1 cellular context compared by ENCODE assay signal in genomic region chr3:61877359-61877770, GRCh38.
TF ChIP-seq lines count a peak whose summit lies in the region.

No MANE protein-coding gene starts in this region.

TF ChIP-seq in HEK293, 187 proteins besides CTCF, POLR2A, EP300 and RAD21 (continued from another document and continues in another):
- no peak for TF ChIP-seq ZNF701 (tag by site-specific recombination; IDR thresholded peaks at IDR 0.05)
- TF ChIP-seq HOXA7 (CRISPR knock-in tag; IDR thresholded peaks at IDR 0.05; ENCODE audit: borderline replicate concordance), result no peak
- TF ChIP-seq ZBTB21 (tag by site-specific recombination; IDR thresholded peaks at IDR 0.05), result peak; percentile 51; the same call in 1 of the 2 replicates
- TF ChIP-seq ZNF274 (IDR thresholded peaks at IDR 0.05; ENCODE audit: low read length), result no peak
- TF ChIP-seq ZNF274 (tag by site-specific recombination; IDR thresholded peaks at IDR 0.05; ENCODE audit: borderline replicate concordance), result no peak
- no peak for TF ChIP-seq ZNF76 (tag by site-specific recombination; IDR thresholded peaks at IDR 0.05; ENCODE audit: borderline replicate concordance, low read depth)
- no peak for TF ChIP-seq ZNF555 (tag by site-specific recombination; conservative IDR thresholded peaks at IDR 0.05)
- TF ChIP-seq ZNF639 (tag by site-specific recombination; IDR thresholded peaks at IDR 0.05), result peak; percentile 46; the same call in 1 of the 2 replicates
- TF ChIP-seq ZFP41 (tag by site-specific recombination; IDR thresholded peaks at IDR 0.05; ENCODE audit: borderline replicate concordance), result no peak
- no peak for TF ChIP-seq ZNF423 (tag by site-specific recombination; IDR thresholded peaks at IDR 0.05)
- no peak for TF ChIP-seq ZNF654 (tag by site-specific recombination; IDR thresholded peaks at IDR 0.05; ENCODE audit: low read depth)
- TF ChIP-seq ZSCAN23 (tag by site-specific recombination; IDR thresholded peaks at IDR 0.05), result no peak
- no peak; the same call in 1 of the 2 replicates for TF ChIP-seq ZBTB48 (tag by site-specific recombination; IDR thresholded peaks at IDR 0.05)
- no peak for TF ChIP-seq BCL11A (tag by site-specific recombination; IDR thresholded peaks at IDR 0.05; ENCODE audit: low read depth)
- TF ChIP-seq PRDM2 (tag by site-specific recombination; IDR thresholded peaks at IDR 0.05; ENCODE audit: borderline replicate concordance), result no peak
- TF ChIP-seq OSR2 (tag by site-specific recombination; IDR thresholded peaks at IDR 0.05), result peak; percentile 74
- peak; percentile 60 for TF ChIP-seq ZNF366 (tag by site-specific recombination; conservative IDR thresholded peaks at IDR 0.05)
- TF ChIP-seq IKZF3 (tag by site-specific recombination; IDR thresholded peaks at IDR 0.05), result no peak
- no peak for TF ChIP-seq ZNF548 (tag by site-specific recombination; IDR thresholded peaks at IDR 0.05)
- TF ChIP-seq ZNF239 (tag by site-specific recombination; IDR thresholded peaks at IDR 0.05), result no peak
- no peak; the same call in none of the 2 replicates for TF ChIP-seq ZNF24 (tag by site-specific recombination; IDR thresholded peaks at IDR 0.05)
- TF ChIP-seq ZNF16 (tag by site-specific recombination; IDR thresholded peaks at IDR 0.05; ENCODE audit: low read depth), result no peak
- TF ChIP-seq ZNF292 (tag by site-specific recombination; IDR thresholded peaks at IDR 0.05; ENCODE audit: borderline replicate concordance, low read depth), result no peak
- peak; percentile 46 for TF ChIP-seq ZNF398 (tag by site-specific recombination; IDR thresholded peaks at IDR 0.05)
- peak; percentile 93 for TF ChIP-seq SP7 (tag by site-specific recombination; IDR thresholded peaks at IDR 0.05)
- TF ChIP-seq ZNF280D (tag by site-specific recombination; IDR thresholded peaks at IDR 0.05), result no peak
- no peak for TF ChIP-seq ZNF18 (tag by site-specific recombination; IDR thresholded peaks at IDR 0.05)
- no peak for TF ChIP-seq BCL6B (tag by site-specific recombination; IDR thresholded peaks at IDR 0.05)
- TF ChIP-seq ZNF132 (tag by site-specific recombination; IDR thresholded peaks at IDR 0.05; ENCODE audit: borderline replicate concordance), result no peak
- no peak for TF ChIP-seq ZNF600 (tag by site-specific recombination; IDR thresholded peaks at IDR 0.05)
- TF ChIP-seq GFI1B (tag by site-specific recombination; IDR thresholded peaks at IDR 0.05), result 0 out of 2 replicates have a peak, but pooled peaks have one; percentile 6
- TF ChIP-seq ZNF707 (tag by site-specific recombination; IDR thresholded peaks at IDR 0.05), result no peak
- peak; percentile 48; the same call in 1 of the 2 replicates for TF ChIP-seq ZEB2 (tag by site-specific recombination; IDR thresholded peaks at IDR 0.05)
- TF ChIP-seq ZNF23 (tag by site-specific recombination; IDR thresholded peaks at IDR 0.05; ENCODE audit: borderline replicate concordance), result no peak
- TF ChIP-seq ZNF670 (tag by site-specific recombination; IDR thresholded peaks at IDR 0.05; ENCODE audit: low read depth), result no peak
- no peak for TF ChIP-seq ZNF837 (tag by site-specific recombination; IDR thresholded peaks at IDR 0.05)
- no peak for TF ChIP-seq ELK4 (IDR thresholded peaks at IDR 0.05; ENCODE audit: borderline replicate concordance, low read depth, low read length)
- 0 out of 2 replicates have a peak, but pooled peaks have one; percentile 26 for TF ChIP-seq ZNF660 (tag by site-specific recombination; IDR thresholded peaks at IDR 0.05)
- no peak for TF ChIP-seq ZNF26 (tag by site-specific recombination; IDR thresholded peaks at IDR 0.05)
- TF ChIP-seq PRDM6 (tag by site-specific recombination; IDR thresholded peaks at IDR 0.05), result peak; percentile 97
- no peak for TF ChIP-seq ZNF610 (tag by site-specific recombination; IDR thresholded peaks at IDR 0.05; ENCODE audit: borderline replicate concordance)
